ENCODE assay signal across 9 cellular contexts in genomic region chr3:39668420-39668819, GRCh38.
DNase-seq lines count a peak whose midpoint lies in the region; ATAC-seq, FAIRE-seq and TF ChIP-seq lines count a peak whose summit lies in the region.
"Had no signal": no experiment of that assay in that cellular context is flagged by ENCODE, and none has a peak within 500 bp of the region (broad histone marks: within the 10 kb centered on the region; RNA-seq: fewer than 3 reads in every experiment).

No MANE protein-coding gene starts in this region.

- H3K4me1 ChIP-seq in cardiac muscle cell (ENCODE audit: low read depth) (no peaks in the 10 kb centered on the region), right cardiac atrium (ENCODE audit: control insufficient read depth, insufficient read depth, low read length) (no peaks in the 10 kb centered on the region)

- H3K9me3 ChIP-seq in cardiac muscle cell (ENCODE audit: low read depth) (no peaks in the 10 kb centered on the region), right cardiac atrium (ENCODE audit: control insufficient read depth, low read length) (no peaks in the 10 kb centered on the region)

- no peak overlapping the region for H3K27ac Mint-ChIP-seq in endothelial cell (ENCODE audit: unreplicated experiment)
- H3K27ac Mint-ChIP-seq: stimulated activated naive CD8-positive, alpha-beta T cell treated with anti-CD3 and anti-CD28 coated beads, Interleukin-15, Interleukin-2, amounts not matched to agents 100 ng/mL and 50 ng/mL, for 24 hours had no signal

- DNase-seq in cardiac muscle cell (ENCODE audit: low read depth in 1 of 2, low spot score in 1 of 2) (peak; percentile 55 to 76), right cardiac atrium (no peak), RCC 7860 (ENCODE audit: low spot score) (peak; percentile 15), endothelial cell (ENCODE audit: low spot score) (peak; percentile 9), non-pigmented ciliary epithelial cell (ENCODE audit: low read depth) (peak; percentile 24), activated gamma-delta T cell treated with Interleukin-2 at 50 U/mL for 16 hours (no peak)

- FAIRE-seq in RCC 7860 (lab: Jason Lieb, UNC), result no peak

- no peak for ATAC-seq in right cardiac atrium
- peak; percentile 87 for ATAC-seq in HG03342 (IDR thresholded peaks at IDR 0.05; ENCODE audit: unreplicated experiment)
- ATAC-seq in HG03025 (IDR thresholded peaks at IDR 0.05; ENCODE audit: low FRiP score, unreplicated experiment), result no peak

- H3K4me1 Mint-ChIP-seq in endothelial cell (ENCODE audit: unreplicated experiment), result no peaks in the 10 kb centered on the region

- no peaks in the 10 kb centered on the region for H3K9me3 Mint-ChIP-seq in endothelial cell (ENCODE audit: unreplicated experiment)
- H3K9me3 Mint-ChIP-seq: stimulated activated naive CD8-positive, alpha-beta T cell treated with anti-CD3 and anti-CD28 coated beads, Interleukin-15, Interleukin-2, amounts not matched to agents 100 ng/mL and 50 ng/mL, for 24 hours had no signal

- H3K27me3 ChIP-seq in cardiac muscle cell, result no peaks in the 10 kb centered on the region
- H3K27me3 ChIP-seq in right cardiac atrium (ENCODE audit: control insufficient read depth, insufficient read depth), result no peaks in the 10 kb centered on the region

- no peaks in the 10 kb centered on the region for H3K36me3 Mint-ChIP-seq in endothelial cell (ENCODE audit: low read depth, unreplicated experiment)

- H3K27ac ChIP-seq in cardiac muscle cell, result no peak overlapping the region
- no peak overlapping the region for H3K27ac ChIP-seq in right cardiac atrium (ENCODE audit: low read length)

- WGBS in right cardiac atrium, result 13% methylated on average over 5 of the region's 5 CpGs

- no peaks in the 10 kb centered on the region for H3K27me3 Mint-ChIP-seq in endothelial cell (ENCODE audit: unreplicated experiment)

- no peaks in the 10 kb centered on the region for H3K36me3 ChIP-seq in cardiac muscle cell

- no peak overlapping the region for H3K4me3 Mint-ChIP-seq in endothelial cell (ENCODE audit: unreplicated experiment)
- H3K4me3 Mint-ChIP-seq: stimulated activated naive CD8-positive, alpha-beta T cell treated with anti-CD3 and anti-CD28 coated beads, Interleukin-15, Interleukin-2, amounts not matched to agents 100 ng/mL and 50 ng/mL, for 24 hours had no signal

- H3K4me3 ChIP-seq in cardiac muscle cell, result no peak overlapping the region
- H3K4me3 ChIP-seq in right cardiac atrium (ENCODE audit: low read length), result no peak overlapping the region

- peak; percentile 79 for TF ChIP-seq CTCF in cardiac muscle cell (IDR thresholded peaks at IDR 0.05; ENCODE audit: low read depth, low read length)
- peak; percentile 64 for TF ChIP-seq CTCF in endothelial cell (IDR thresholded peaks at IDR 0.05; ENCODE audit: unreplicated experiment)

- intact Hi-C loops in right cardiac atrium (cut with DNase I), result no loop called here

Comparison
In these comparisons a context has a peak if more than half of its experiments do, and no peak if none do; other contexts are left out.
1. DNase-seq: peak in cardiac muscle cell (2 of 2), RCC 7860 (single experiment), endothelial cell (single experiment) and non-pigmented ciliary epithelial cell (single experiment); none in right cardiac atrium (0 of 3) and activated gamma-delta T cell treated with Interleukin-2 at 50 U/mL for 16 hours (single experiment).